In genomic region chr5:132279801-132280200, GRCh38 we compare ENCODE assay signal across 24 cellular contexts. TPM values are rescaled to one million over a fixed set of nuclear protein-coding genes. Genes with fewer than 3 reads are reported as not detected.
"Had no signal": no experiment of that assay in that cellular context is flagged by ENCODE, and none has a peak within 500 bp of the region (broad histone marks: within the 10 kb centered on the region; RNA-seq: fewer than 3 reads in every experiment).

No MANE protein-coding gene starts in this region.

- H3K27ac Mint-ChIP-seq: activated T-helper 17 cell treated with anti-CD3 and anti-CD28 coated beads, Interleukin-2, amount 50 U/mL, for 72 hours; stimulated activated effector memory CD8-positive, alpha-beta T cell treated with anti-CD3 and anti-CD28 coated beads, Interleukin-12 subunit alpha, Interleukin-12 subunit beta, amount 100 ng/mL, for 72 hours; stimulated activated naive CD8-positive, alpha-beta T cell treated with anti-CD3 and anti-CD28 coated beads, Interleukin-15, amount 100 ng/mL, for 72 hours; type B pancreatic cell had no signal

- H3K9me3 Mint-ChIP-seq: activated naive CD4-positive, alpha-beta T cell treated with anti-CD3 and anti-CD28 coated beads, Interleukin-2, amount 50 U/mL, for 72 hours; activated T-cell treated with anti-CD3 and anti-CD28 coated beads, Interleukin-2, amount 50 U/mL, for 4 hours; activated T-helper 17 cell treated with anti-CD3 and anti-CD28 coated beads, Interleukin-2, amount 50 U/mL, for 72 hours; naive B cell; stimulated activated effector memory CD8-positive, alpha-beta T cell treated with anti-CD3 and anti-CD28 coated beads, Interleukin-12 subunit alpha, Interleukin-12 subunit beta, amount 100 ng/mL, for 72 hours; stimulated activated naive CD8-positive, alpha-beta T cell treated with anti-CD3 and anti-CD28 coated beads, Interleukin-15, amount 100 ng/mL, for 72 hours; type B pancreatic cell had no signal

- ATAC-seq: activated naive CD4-positive, alpha-beta T cell treated with anti-CD3 and anti-CD28 coated beads, Interleukin-2, amount 50 U/mL, for 72 hours; activated T-cell treated with anti-CD3 and anti-CD28 coated beads, Interleukin-2, amount 50 U/mL, for 4 hours; activated T-helper 17 cell treated with anti-CD3 and anti-CD28 coated beads, Interleukin-2, amount 50 U/mL, for 72 hours; heart right ventricle; left cardiac atrium; left ventricle myocardium superior; right lobe of liver; stimulated activated effector memory CD8-positive, alpha-beta T cell treated with anti-CD3 and anti-CD28 coated beads, Interleukin-12 subunit alpha, Interleukin-12 subunit beta, amount 100 ng/mL, for 72 hours; stimulated activated naive CD8-positive, alpha-beta T cell treated with anti-CD3 and anti-CD28 coated beads, Interleukin-15, amount 100 ng/mL, for 72 hours had no signal

- H3K27ac ChIP-seq: epithelial cell of prostate, esophagus squamous epithelium, right lobe of liver, vagina, VCaP had no signal

- H3K4me3 Mint-ChIP-seq: activated T-cell treated with anti-CD3 and anti-CD28 coated beads, Interleukin-2, amount 50 U/mL, for 4 hours; activated T-helper 17 cell treated with anti-CD3 and anti-CD28 coated beads, Interleukin-2, amount 50 U/mL, for 72 hours; neural crest cell; stimulated activated effector memory CD8-positive, alpha-beta T cell treated with anti-CD3 and anti-CD28 coated beads, Interleukin-12 subunit alpha, Interleukin-12 subunit beta, amount 100 ng/mL, for 72 hours; stimulated activated naive CD8-positive, alpha-beta T cell treated with anti-CD3 and anti-CD28 coated beads, Interleukin-15, amount 100 ng/mL, for 72 hours; type B pancreatic cell had no signal

- H3K4me1 ChIP-seq: esophagus squamous epithelium, right lobe of liver, vagina had no signal

- H3K4me3 ChIP-seq: esophagus squamous epithelium, heart right ventricle, right lobe of liver, vagina had no signal

- DNase-seq: activated CD4-positive, alpha-beta T cell treated with anti-CD3 and anti-CD28 coated beads for 4 hours; activated CD4-positive, alpha-beta T cell treated with anti-CD3 and anti-CD28 coated beads, Interleukin-2, amount 50 U/mL, for 4 hours; activated gamma-delta T cell treated with Interleukin-2 at 50 U/mL for 16 hours; activated T-cell treated with anti-CD3 and anti-CD28 coated beads, Interleukin-2, amount 50 U/mL, for 4 hours; effector CD8-positive, alpha-beta T cell; esophagus squamous epithelium; heart right ventricle; left cardiac atrium; left ventricle myocardium superior; naive B cell; stimulated activated CD4-positive, alpha-beta T cell treated with anti-CD3 and anti-CD28 coated beads, Interleukin-12 subunit alpha, Interleukin-12 subunit beta, amount 100 ng/mL, for 4 hours; stimulated activated CD4-positive, alpha-beta T cell treated with anti-CD3 and anti-CD28 coated beads, Interleukin-4, amount 100 ng/mL, for 1 hour; stimulated activated naive CD8-positive, alpha-beta T cell treated with anti-CD3 and anti-CD28 coated beads, Interleukin-15, amount 100 ng/mL, for 72 hours; substantia nigra; T-helper 1 cell had no signal

- H3K9me3 ChIP-seq: esophagus squamous epithelium, heart right ventricle, right lobe of liver, vagina had no signal

- H3K4me1 Mint-ChIP-seq: activated T-helper 17 cell treated with anti-CD3 and anti-CD28 coated beads, Interleukin-2, amount 50 U/mL, for 72 hours; stimulated activated effector memory CD8-positive, alpha-beta T cell treated with anti-CD3 and anti-CD28 coated beads, Interleukin-12 subunit alpha, Interleukin-12 subunit beta, amount 100 ng/mL, for 72 hours; stimulated activated naive CD8-positive, alpha-beta T cell treated with anti-CD3 and anti-CD28 coated beads, Interleukin-15, amount 100 ng/mL, for 72 hours had no signal

- H3K27me3 Mint-ChIP-seq: type B pancreatic cell had no signal

- H3K36me3 Mint-ChIP-seq: activated naive CD4-positive, alpha-beta T cell treated with anti-CD3 and anti-CD28 coated beads, Interleukin-2, amount 50 U/mL, for 72 hours; naive B cell; stimulated activated effector memory CD8-positive, alpha-beta T cell treated with anti-CD3 and anti-CD28 coated beads, Interleukin-12 subunit alpha, Interleukin-12 subunit beta, amount 100 ng/mL, for 72 hours had no signal

- H3K36me3 ChIP-seq: esophagus squamous epithelium, heart right ventricle, right lobe of liver, vagina had no signal

RNA-seq across cellular contexts. Expression of gene PDLIM4, which starts 22.3 kb away (rescaled TPM):
- total RNA-seq: activated naive CD4-positive, alpha-beta T cell treated with anti-CD3 and anti-CD28 coated beads, Interleukin-2, amount 50 U/mL, for 72 hours; activated T-helper 17 cell treated with anti-CD3 and anti-CD28 coated beads, Interleukin-2, amount 50 U/mL, for 72 hours had no signal
